ENCODE assay signal across 16 cellular contexts in genomic region chr7:149883049-149883439, GRCh38. TPM values are rescaled to one million over a fixed set of nuclear protein-coding genes. Genes with fewer than 3 reads are reported as not detected.
A peak's percentile ranks its signal among the peaks of the same experiment; 100 is the strongest.
DNase-seq lines count a peak whose midpoint lies in the region; ATAC-seq and TF ChIP-seq lines count a peak whose summit lies in the region.
"Had no signal": no experiment of that assay in that cellular context is flagged by ENCODE, and none has a peak within 500 bp of the region (broad histone marks: within the 10 kb centered on the region; RNA-seq: fewer than 3 reads in every experiment).

No MANE protein-coding gene starts in this region.

- peak overlapping the region; percentile 69 to 81 for H3K27ac ChIP-seq in breast epithelium
- H3K27ac ChIP-seq in naive thymus-derived CD4-positive, alpha-beta T cell (ENCODE audit: low read depth, low read length): no peak overlapping the region
- peak overlapping the region in 3 of 4 donors; percentile 46 to 86 (median 83) for H3K27ac ChIP-seq in tibial nerve
- H3K27ac ChIP-seq: HL-60 had no signal

- BruUV-seq in MCF 10A (replicated peaks; lab: Mats Ljungman, UMichigan): no TSS peak

- no peaks in the 10 kb centered on the region for H3K9me3 ChIP-seq in breast epithelium
- no peaks in the 10 kb centered on the region for H3K9me3 ChIP-seq in naive thymus-derived CD4-positive, alpha-beta T cell (ENCODE audit: control insufficient read depth in 2 of 3, low read length in 3 of 3)
- H3K9me3 ChIP-seq in tibial nerve: no peaks in the 10 kb centered on the region
- H3K9me3 ChIP-seq: adrenal gland, esophagus muscularis mucosa had no signal

- no peaks in the 10 kb centered on the region for H3K4me1 Mint-ChIP-seq in MCF 10A (ENCODE audit: insufficient read depth, unreplicated experiment)
- peaks cover 9% of the 10 kb centered on the region for H3K4me1 Mint-ChIP-seq in activated T-helper 2 cell treated with anti-CD3 and anti-CD28 coated beads, Interferon-gamma antibody, Interleukin-2, Interleukin-4, amounts not matched to agents 10 μg/mL and 5 μg/mL and 100 μg/mL, durations not matched to agents 14 hours and 24 hours and 36 hours (ENCODE audit: low read depth)
- H3K4me1 Mint-ChIP-seq in naive thymus-derived CD4-positive, alpha-beta T cell: peaks cover 7 to 29% (median 20%) of the 10 kb centered on the region in 7 donors

- H3K4me3 ChIP-seq in breast epithelium (no peak overlapping the region), tibial nerve (no peak overlapping the region)
- no peak overlapping the region for H3K4me3 ChIP-seq in naive thymus-derived CD4-positive, alpha-beta T cell (ENCODE audit: low read length)
- H3K4me3 ChIP-seq: adrenal gland, esophagus muscularis mucosa had no signal

- ATAC-seq in naive thymus-derived CD4-positive, alpha-beta T cell: no peak
- no peak for ATAC-seq in HG02610 (IDR thresholded peaks at IDR 0.05; ENCODE audit: unreplicated experiment)

- CTCF ChIA-PET in MCF 10A (lab: Yijun Ruan, JAX): interaction anchor here (0.6 to 2.6 kb wide), 10 partner anchors 9 to 734 kb away, joined by 3 to 10 read pairs (median 4); partner anchors contain the start of gene ATP6V0E2
- CTCF ChIA-PET in naive thymus-derived CD4-positive, alpha-beta T cell (lab: Charles Lee): interaction anchor here (1.0 to 4.1 kb wide), 6 partner anchors 13 to 76 kb away, joined by 3 to 32 read pairs (median 8); partner anchors contain the start of gene ZNF862

- no peaks in the 10 kb centered on the region for H3K36me3 ChIP-seq in breast epithelium
- peaks cover 0 to 39% (median 0%) of the 10 kb centered on the region in 3 experiments for H3K36me3 ChIP-seq in naive thymus-derived CD4-positive, alpha-beta T cell (ENCODE audit: control insufficient read depth in 2 of 3, insufficient read depth in 3 of 3, low read length in 3 of 3)
- peaks cover 0 to 17% (median 0%) of the 10 kb centered on the region in 3 donors for H3K36me3 ChIP-seq in tibial nerve
- H3K36me3 ChIP-seq: adrenal gland had no signal

- H3K27ac Mint-ChIP-seq in MCF 10A (ENCODE audit: low read depth, unreplicated experiment): no peak overlapping the region
- H3K27ac Mint-ChIP-seq in activated T-helper 2 cell treated with anti-CD3 and anti-CD28 coated beads, Interferon-gamma antibody, Interleukin-2, Interleukin-4, amounts not matched to agents 10 μg/mL and 5 μg/mL and 100 μg/mL, durations not matched to agents 14 hours and 24 hours and 36 hours: peak overlapping the region; percentile 24
- H3K27ac Mint-ChIP-seq in naive thymus-derived CD4-positive, alpha-beta T cell: peak overlapping the region in 6 of 9 donors; percentile 11 to 80 (median 62)
- H3K27ac Mint-ChIP-seq: activated T-cell treated with anti-CD3 and anti-CD28 coated beads, Interleukin-2, amount 50 U/mL, for 72 hours; CD14-positive monocyte; IgD-negative memory B cell had no signal

- TF ChIP-seq EP300 in tibial nerve (IDR thresholded peaks at IDR 0.05): no peak

- TF ChIP-seq CTCF in breast epithelium (IDR thresholded peaks at IDR 0.05) (no peak), MCF 10A (IDR thresholded peaks at IDR 0.05; ENCODE audit: unreplicated experiment) (no peak), tibial nerve (IDR thresholded peaks at IDR 0.05) (no peak)

- no peaks in the 10 kb centered on the region for H3K27me3 Mint-ChIP-seq in MCF 10A (ENCODE audit: insufficient read depth, unreplicated experiment)
- no peaks in the 10 kb centered on the region for H3K27me3 Mint-ChIP-seq in activated T-helper 2 cell treated with anti-CD3 and anti-CD28 coated beads, Interferon-gamma antibody, Interleukin-2, Interleukin-4, amounts not matched to agents 10 μg/mL and 5 μg/mL and 100 μg/mL, durations not matched to agents 14 hours and 24 hours and 36 hours (ENCODE audit: low read depth)
- no peaks in the 10 kb centered on the region for H3K27me3 Mint-ChIP-seq in naive thymus-derived CD4-positive, alpha-beta T cell
- H3K27me3 Mint-ChIP-seq: IgD-negative memory B cell had no signal

- intact Hi-C loops in breast epithelium (cut with DNase I; ENCODE audit: low total_unique reads): no loop called here
- intact Hi-C loops in MCF 10A (cut with micrococcal nuclease): loop anchor here (5.0 kb wide), 1 partner anchor 394 kb away; no protein-coding TSS in a partner anchor
- intact Hi-C loops in activated T-helper 2 cell treated with anti-CD3 and anti-CD28 coated beads, Interferon-gamma antibody, Interleukin-2, Interleukin-4, amounts not matched to agents 10 μg/mL and 5 μg/mL and 100 μg/mL, durations not matched to agents 14 hours and 24 hours and 36 hours (cut with micrococcal nuclease): loop anchor here (5.0 kb wide), 1 partner anchor 164 kb away; no protein-coding TSS in a partner anchor
- intact Hi-C loops in naive thymus-derived CD4-positive, alpha-beta T cell (cut with micrococcal nuclease): loop anchor here (1.0 to 5.0 kb wide), 7 partner anchors 13 to 394 kb away; no protein-coding TSS in a partner anchor

- TF ChIP-seq POLR2A in breast epithelium (IDR thresholded peaks at IDR 0.05): no peak
- no peak for TF ChIP-seq POLR2A in tibial nerve (IDR thresholded peaks at IDR 0.05)

- no peak overlapping the region for H3K4me3 Mint-ChIP-seq in MCF 10A (ENCODE audit: unreplicated experiment)
- H3K4me3 Mint-ChIP-seq in activated T-helper 2 cell treated with anti-CD3 and anti-CD28 coated beads, Interferon-gamma antibody, Interleukin-2, Interleukin-4, amounts not matched to agents 10 μg/mL and 5 μg/mL and 100 μg/mL, durations not matched to agents 14 hours and 24 hours and 36 hours (ENCODE audit: low read depth): no peak overlapping the region
- no peak overlapping the region for H3K4me3 Mint-ChIP-seq in naive thymus-derived CD4-positive, alpha-beta T cell
- H3K4me3 Mint-ChIP-seq: activated T-cell treated with anti-CD3 and anti-CD28 coated beads, Interleukin-2, amount 50 U/mL, for 72 hours; CD14-positive monocyte; IgD-negative memory B cell; WTC11 had no signal

- H3K36me3 Mint-ChIP-seq in MCF 10A (ENCODE audit: insufficient read depth, unreplicated experiment): peaks cover 4% of the 10 kb centered on the region
- H3K36me3 Mint-ChIP-seq in activated T-helper 2 cell treated with anti-CD3 and anti-CD28 coated beads, Interferon-gamma antibody, Interleukin-2, Interleukin-4, amounts not matched to agents 10 μg/mL and 5 μg/mL and 100 μg/mL, durations not matched to agents 14 hours and 24 hours and 36 hours (ENCODE audit: low read depth): peaks cover 10% of the 10 kb centered on the region
- H3K36me3 Mint-ChIP-seq in naive thymus-derived CD4-positive, alpha-beta T cell: peaks cover 0 to 21% (median 12%) of the 10 kb centered on the region in 5 donors
- H3K36me3 Mint-ChIP-seq: CD14-positive monocyte, WTC11 had no signal

- H3K27me3 ChIP-seq in breast epithelium (no peaks in the 10 kb centered on the region), tibial nerve (no peaks in the 10 kb centered on the region)
- no peaks in the 10 kb centered on the region for H3K27me3 ChIP-seq in naive thymus-derived CD4-positive, alpha-beta T cell (ENCODE audit: control insufficient read depth in 2 of 2, insufficient read depth in 2 of 2, low read length in 2 of 2)
- H3K27me3 ChIP-seq: adrenal gland, esophagus muscularis mucosa had no signal

- DNase-seq in breast epithelium (ENCODE audit: low spot score in 2 of 2) (no peak), MCF 10A (ENCODE audit: unreplicated experiment) (no peak), tibial nerve (ENCODE audit: low spot score in 2 of 2) (no peak), RPMI8226 (no peak)
- no peak for DNase-seq in activated T-helper 2 cell treated with anti-CD3 and anti-CD28 coated beads, Interferon-gamma antibody, Interleukin-2, Interleukin-4, amounts not matched to agents 10 μg/mL and 5 μg/mL and 100 μg/mL, durations not matched to agents 14 hours and 24 hours and 36 hours (ENCODE audit: low spot score)
- no peak for DNase-seq in naive thymus-derived CD4-positive, alpha-beta T cell
- DNase-seq in stimulated activated CD4-positive, alpha-beta T cell treated with anti-CD3 and anti-CD28 coated beads, Interleukin-4, amount 100 ng/mL, for 4 hours: no peak
- DNase-seq: effector memory CD4-positive, alpha-beta T cell had no signal

- WGBS in tibial nerve, 2 donors: 37 to 38% methylated on average over 8 of the region's 8 CpGs

- peaks cover 2 to 14% of the 10 kb centered on the region in 2 donors for H3K4me1 ChIP-seq in breast epithelium
- H3K4me1 ChIP-seq in naive thymus-derived CD4-positive, alpha-beta T cell (ENCODE audit: control insufficient read depth in 2 of 2, insufficient read depth in 2 of 2, low read length in 2 of 2): peaks cover 0 to 7% of the 10 kb centered on the region in 2 donors
- peaks cover 0 to 60% (median 23%) of the 10 kb centered on the region in 4 donors for H3K4me1 ChIP-seq in tibial nerve

- no peaks in the 10 kb centered on the region for H3K9me3 Mint-ChIP-seq in MCF 10A (ENCODE audit: unreplicated experiment)
- H3K9me3 Mint-ChIP-seq in activated T-helper 2 cell treated with anti-CD3 and anti-CD28 coated beads, Interferon-gamma antibody, Interleukin-2, Interleukin-4, amounts not matched to agents 10 μg/mL and 5 μg/mL and 100 μg/mL, durations not matched to agents 14 hours and 24 hours and 36 hours: no peaks in the 10 kb centered on the region
- H3K9me3 Mint-ChIP-seq in naive thymus-derived CD4-positive, alpha-beta T cell: no peaks in the 10 kb centered on the region
- H3K9me3 Mint-ChIP-seq: activated T-cell treated with anti-CD3 and anti-CD28 coated beads, Interleukin-2, amount 50 U/mL, for 72 hours; IgD-negative memory B cell had no signal

- POLR2A ChIA-PET in MCF 10A (lab: Yijun Ruan, JAX): no interaction called here
- POLR2A ChIA-PET in naive thymus-derived CD4-positive, alpha-beta T cell (lab: Charles Lee): interaction anchor here (1.0 to 2.5 kb wide), 4 partner anchors 13 to 75 kb away, joined by 3 to 10 read pairs (median 7); no protein-coding TSS in a partner anchor

RNA-seq across cellular contexts. Expression of gene ATP6V0E2, which starts 9.3 kb away (rescaled TPM):
- 10 to 100 TPM; 18.4 to 29.2 (median 23.1) TPM for total RNA-seq in breast epithelium
- 8.6 and 8.9 TPM in 2 replicates for total RNA-seq in MCF 10A (2022)
- total RNA-seq in activated T-helper 2 cell treated with anti-CD3 and anti-CD28 coated beads, Interferon-gamma antibody, Interleukin-2, Interleukin-4, amounts not matched to agents 10 μg/mL and 5 μg/mL and 100 μg/mL, durations not matched to agents 14 hours and 24 hours and 36 hours: 50.2 and 54.3 TPM in 2 replicates
- total RNA-seq in naive thymus-derived CD4-positive, alpha-beta T cell: 10 to 100 TPM; 32.7 to 84.0 (median 55.4) TPM
- polyA plus RNA-seq in naive thymus-derived CD4-positive, alpha-beta T cell: 100 to 1,000 TPM; 199 to 240 TPM
- total RNA-seq in tibial nerve: 10 to 100 TPM; 28.7 to 49.5 (median 38.1) TPM

RNA-seq across cellular contexts. Expression of gene ZNF862, which starts 44.9 kb away (rescaled TPM):
- total RNA-seq in breast epithelium: 10 to 100 TPM; 21.4 to 27.8 (median 27.2) TPM
- 17.4 and 22.2 TPM in 2 replicates for total RNA-seq in MCF 10A (2022)
- total RNA-seq in activated T-helper 2 cell treated with anti-CD3 and anti-CD28 coated beads, Interferon-gamma antibody, Interleukin-2, Interleukin-4, amounts not matched to agents 10 μg/mL and 5 μg/mL and 100 μg/mL, durations not matched to agents 14 hours and 24 hours and 36 hours: 14.6 and 16.4 TPM in 2 replicates
- total RNA-seq in naive thymus-derived CD4-positive, alpha-beta T cell: 100 to 1,000 TPM in 2 of 5 experiments, 10 to 100 TPM in 3; 36.9 to 112 (median 41.8) TPM
- polyA plus RNA-seq in naive thymus-derived CD4-positive, alpha-beta T cell: 10 to 100 TPM in 1 of 2 donors, 1 to 10 TPM in 1; 9.1 to 11.7 TPM
- 10 to 100 TPM; 17.2 to 42.0 (median 29.4) TPM for total RNA-seq in tibial nerve
